8 cellular contexts compared by ENCODE assay signal in genomic region chr3:52197499-52197841, GRCh38. TPM values are rescaled to one million over a fixed set of nuclear protein-coding genes. Genes with fewer than 3 reads are reported as not detected.
DNase-seq lines count a peak whose midpoint lies in the region; ATAC-seq and TF ChIP-seq lines count a peak whose summit lies in the region.

No MANE protein-coding gene starts in this region.

- in situ Hi-C loops in HAP-1 (cut with MboI; ENCODE audit: low sequenced_read_pairs), result no loop called here

- peak; percentile 2 to 6 for ATAC-seq in right cardiac atrium
- ATAC-seq in HG03095 (IDR thresholded peaks at IDR 0.05; ENCODE audit: unreplicated experiment), result no peak
- ATAC-seq in GM21723 (IDR thresholded peaks at IDR 0.05; ENCODE audit: unreplicated experiment), result no peak
- no peak for ATAC-seq in HG02870 (IDR thresholded peaks at IDR 0.05; ENCODE audit: unreplicated experiment)

- peak overlapping the region; percentile 99 for H3K4me2 ChIP-seq in smooth muscle cell

- DNase-seq in HAP-1 (ENCODE audit: low spot score in 2 of 2), result no peak
- no peak for DNase-seq in right cardiac atrium
- no peak for DNase-seq in smooth muscle cell (lab: John Stamatoyannopoulos, UW; ENCODE audit: unreplicated experiment)
- no peak for DNase-seq in NCI-H526 (lab: John Stamatoyannopoulos, UW)

- no peaks in the 10 kb centered on the region for H3F3A ChIP-seq in smooth muscle cell (ENCODE audit: low read depth)

- H3K79me2 ChIP-seq in smooth muscle cell (ENCODE audit: low read depth), result peaks cover 33% of the 10 kb centered on the region

- H3K27me3 ChIP-seq in HAP-1 (ENCODE audit: low read depth) (no peaks in the 10 kb centered on the region), right cardiac atrium (ENCODE audit: control insufficient read depth, insufficient read depth) (no peaks in the 10 kb centered on the region), smooth muscle cell (ENCODE audit: low read depth) (no peaks in the 10 kb centered on the region)

- peak overlapping the region; percentile 45 for H2AFZ ChIP-seq in smooth muscle cell (ENCODE audit: low read depth)

- peak overlapping the region; percentile 93 for H3K9ac ChIP-seq in smooth muscle cell (ENCODE audit: low read depth)

- H4K20me1 ChIP-seq in smooth muscle cell (ENCODE audit: low read depth), result peaks cover 29% of the 10 kb centered on the region

- H3K4me3 ChIP-seq in HAP-1, result peak overlapping the region; percentile 73
- H3K4me3 ChIP-seq in WI38 (ENCODE audit: low read depth, low read length), result peak overlapping the region; percentile 95
- H3K4me3 ChIP-seq in right cardiac atrium (ENCODE audit: low read length), result peak overlapping the region; percentile 67
- peak overlapping the region; percentile 97 for H3K4me3 ChIP-seq in smooth muscle cell

- peak overlapping the region; percentile 63 for H3K27ac ChIP-seq in right cardiac atrium (ENCODE audit: low read length)
- peak overlapping the region; percentile 29 for H3K27ac ChIP-seq in smooth muscle cell (ENCODE audit: low read depth)

- intact Hi-C loops in right cardiac atrium (cut with DNase I), result no loop called here

- H3K4me1 ChIP-seq in HAP-1 (peaks cover 8% of the 10 kb centered on the region), right cardiac atrium (ENCODE audit: control insufficient read depth, insufficient read depth, low read length) (peaks cover 14% of the 10 kb centered on the region), smooth muscle cell (ENCODE audit: low read depth) (peaks cover 24% of the 10 kb centered on the region)

- WGBS in right cardiac atrium, result 37% methylated on average over 10 of the region's 10 CpGs
- WGBS in smooth muscle cell (ENCODE audit: low lambda C conversion rate), result 57% methylated on average over 10 of the region's 10 CpGs

- no peak for TF ChIP-seq CTCF in WI38 (IDR thresholded peaks at IDR 0.05; ENCODE audit: low read depth, low read length)
- no peak for TF ChIP-seq CTCF in smooth muscle cell (IDR thresholded peaks at IDR 0.05; ENCODE audit: borderline replicate concordance, insufficient read depth, poor library complexity, severe bottlenecking)

- H3K36me3 ChIP-seq in HAP-1 (replicated peaks) (peaks cover 34% of the 10 kb centered on the region), smooth muscle cell (ENCODE audit: low read depth) (no peaks in the 10 kb centered on the region)

- H3K9me3 ChIP-seq in HAP-1 (no peaks in the 10 kb centered on the region), right cardiac atrium (ENCODE audit: control insufficient read depth, low read length) (no peaks in the 10 kb centered on the region), smooth muscle cell (replicated peaks; ENCODE audit: low read depth) (no peaks in the 10 kb centered on the region)

RNA-seq across cellular contexts. Expression of gene ALAS1, which starts 0.5 kb away (rescaled TPM):
- 100 to 1,000 TPM in 3 of 4 donors, 10 to 100 TPM in 1; 95.7 to 123 (median 110) TPM for total RNA-seq in right cardiac atrium
- 119 TPM for polyA plus RNA-seq in right cardiac atrium
- 35.7 and 50.2 TPM in 2 replicates for total RNA-seq in smooth muscle cell
- polyA plus RNA-seq in smooth muscle cell, result 59.4 and 66.7 TPM in 2 replicates

RNA-seq across cellular contexts. Expression of gene TLR9, which starts 28.0 kb away (rescaled TPM):
- under 1 TPM; 0.09 to 0.24 (median 0.20) TPM for total RNA-seq in right cardiac atrium
- 0.05 TPM for polyA plus RNA-seq in right cardiac atrium
- total RNA-seq in smooth muscle cell, result 0.09 TPM in 1 of 2 replicates, not detected in the other
- polyA plus RNA-seq in smooth muscle cell, result not detected in 2 replicates

RNA-seq across cellular contexts. Expression of gene TWF2, which starts 41.5 kb away (rescaled TPM):
- total RNA-seq in right cardiac atrium (10 to 100 TPM; 32.0 to 70.0 (median 45.0) TPM), smooth muscle cell (71.8 and 80.9 TPM in 2 replicates)
- polyA plus RNA-seq in right cardiac atrium (56.5 TPM), smooth muscle cell (91.0 and 96.8 TPM in 2 replicates)

RNA-seq across cellular contexts. Expression of gene POC1A, which starts 43.2 kb away (rescaled TPM):
- total RNA-seq in right cardiac atrium, result 1 to 10 TPM; 1.0 to 1.4 (median 1.3) TPM
- polyA plus RNA-seq in right cardiac atrium, result 0.75 TPM
- 1.8 and 3.2 TPM in 2 replicates for total RNA-seq in smooth muscle cell
- polyA plus RNA-seq in smooth muscle cell, result 7.6 and 7.9 TPM in 2 replicates

RNA-seq across cellular contexts. Expression of gene PPM1M, which starts 48.1 kb away (rescaled TPM):
- total RNA-seq in right cardiac atrium, result 10 to 100 TPM; 11.3 to 16.3 (median 14.7) TPM
- polyA plus RNA-seq in right cardiac atrium, result 9.5 TPM
- total RNA-seq in smooth muscle cell, result 6.0 and 7.0 TPM in 2 replicates
- 11.0 and 11.9 TPM in 2 replicates for polyA plus RNA-seq in smooth muscle cell

Comparison
In these comparisons a context has a peak if more than half of its experiments do, and no peak if none do; other contexts are left out.
1. ATAC-seq: peak in right cardiac atrium (2 of 2); none in HG03095 (single experiment), GM21723 (single experiment) and HG02870 (single experiment).
2. Peak in every context shown above with its lines, with median percentiles within 50 percentile points of each other: H3K4me3 ChIP-seq.